In genomic region chr3:127629462-127630403, GRCh38 we compare ENCODE assay signal across 8 cellular contexts. TPM values are rescaled to one million over a fixed set of nuclear protein-coding genes. Genes with fewer than 3 reads are reported as not detected.
DNase-seq lines count a peak whose midpoint lies in the region; ATAC-seq, FAIRE-seq and TF ChIP-seq lines count a peak whose summit lies in the region.

No MANE protein-coding gene starts in this region.

- H3K36me3 Mint-ChIP-seq in CD4-positive, alpha-beta T cell (ENCODE audit: low read depth) = no peaks in the 10 kb centered on the region
- H3K36me3 Mint-ChIP-seq in naive thymus-derived CD4-positive, alpha-beta T cell = peaks cover 0 to 11% (median 0%) of the 10 kb centered on the region in 5 donors

- no peaks in the 10 kb centered on the region for H3K9me3 ChIP-seq in CD4-positive, alpha-beta T cell (ENCODE audit: control insufficient read depth, low read length)
- H3K9me3 ChIP-seq in naive thymus-derived CD4-positive, alpha-beta T cell (ENCODE audit: control insufficient read depth in 2 of 3, low read length in 3 of 3) = no peaks in the 10 kb centered on the region
- H3K9me3 ChIP-seq in thymus (ENCODE audit: control insufficient read depth) = no peaks in the 10 kb centered on the region

- H3K4me3 ChIP-seq in WI38 (ENCODE audit: low read depth, low read length) = 0 out of 2 replicates have a peak overlapping the region, but pooled peaks have one; percentile 23
- H3K4me3 ChIP-seq in naive thymus-derived CD4-positive, alpha-beta T cell (ENCODE audit: low read length) = peak overlapping the region; percentile 62
- peak overlapping the region; percentile 60 for H3K4me3 ChIP-seq in thymus (ENCODE audit: low read length)

- H3K27me3 Mint-ChIP-seq in CD4-positive, alpha-beta T cell = peaks cover 36% of the 10 kb centered on the region
- peaks cover 12 to 63% (median 32%) of the 10 kb centered on the region in 5 donors for H3K27me3 Mint-ChIP-seq in naive thymus-derived CD4-positive, alpha-beta T cell

- peaks cover 10 to 15% of the 10 kb centered on the region in 2 donors for H3K4me1 ChIP-seq in naive thymus-derived CD4-positive, alpha-beta T cell (ENCODE audit: control insufficient read depth in 2 of 2, insufficient read depth in 2 of 2, low read length in 2 of 2)
- no peaks in the 10 kb centered on the region for H3K4me1 ChIP-seq in thymus (ENCODE audit: control insufficient read depth, insufficient read depth, low read length)

- H3K4me3 Mint-ChIP-seq in CD4-positive, alpha-beta T cell = peak overlapping the region; percentile 89
- peak overlapping the region; percentile 85 to 99 (median 89) for H3K4me3 Mint-ChIP-seq in naive thymus-derived CD4-positive, alpha-beta T cell

- peak; percentile 61 for ATAC-seq in CD4-positive, alpha-beta T cell (ENCODE audit: poor library complexity)
- peak; percentile 20 for ATAC-seq in HG02884 (IDR thresholded peaks at IDR 0.05; ENCODE audit: unreplicated experiment)
- ATAC-seq in naive thymus-derived CD4-positive, alpha-beta T cell = peak; percentile 60
- ATAC-seq in HG02981 (IDR thresholded peaks at IDR 0.05; ENCODE audit: unreplicated experiment) = no peak

- no peaks in the 10 kb centered on the region for H3K9me3 Mint-ChIP-seq in CD4-positive, alpha-beta T cell
- no peaks in the 10 kb centered on the region for H3K9me3 Mint-ChIP-seq in naive thymus-derived CD4-positive, alpha-beta T cell

- intact Hi-C loops in CD4-positive, alpha-beta T cell (cut with DNase I, micrococcal nuclease) = loop anchor here in 1 of 2 experiments (1.0 to 5.0 kb wide), 3 partner anchors 31 to 52 kb away; partner anchors contain the start of genes ABTB1 and MCM2
- intact Hi-C loops in naive thymus-derived CD4-positive, alpha-beta T cell (cut with micrococcal nuclease) = loop anchor here (1.0 to 2.0 kb wide), 5 partner anchors 8 to 43 kb away; partner anchors contain the start of genes ABTB1 (in 2 of the 2), MCM2 (in 2 of the 2) and TPRA1 (in 1 of the 2)

- peak in 8 of 10 experiments; percentile 15 to 46 (median 24) for DNase-seq in CD4-positive, alpha-beta T cell
- DNase-seq in dermis blood vessel endothelial cell = peak; percentile 17
- peak; percentile 25 to 51 (median 38) for DNase-seq in naive thymus-derived CD4-positive, alpha-beta T cell
- no peak for DNase-seq in H54 (ENCODE audit: insufficient read length, low spot score)

- H3K4me1 Mint-ChIP-seq in CD4-positive, alpha-beta T cell (ENCODE audit: low read depth) = peaks cover 44% of the 10 kb centered on the region
- peaks cover 11 to 37% (median 27%) of the 10 kb centered on the region in 7 donors for H3K4me1 Mint-ChIP-seq in naive thymus-derived CD4-positive, alpha-beta T cell

- POLR2A ChIA-PET in CD4-positive, alpha-beta T cell (lab: Charles Lee) = interaction anchor here (0.6 to 1.0 kb wide), 2 partner anchors 43 to 1793 kb away, joined by 3 read pairs; partner anchors contain the start of gene ABTB1
- POLR2A ChIA-PET in naive thymus-derived CD4-positive, alpha-beta T cell (lab: Charles Lee) = interaction anchor here (2.3 kb wide), 1 partner anchor 31 kb away, joined by 16 read pairs; the partner anchor contains the start of gene MCM2

- CTCF ChIA-PET in CD4-positive, alpha-beta T cell (lab: Charles Lee) = interaction anchor here (1.6 kb wide), 1 partner anchor 55 kb away, joined by 5 read pairs; no protein-coding TSS in a partner anchor
- CTCF ChIA-PET in naive thymus-derived CD4-positive, alpha-beta T cell (lab: Charles Lee) = interaction anchor here (1.3 kb wide), 1 partner anchor 55 kb away, joined by 3 read pairs; no protein-coding TSS in a partner anchor

- no peak for FAIRE-seq in H54 (lab: Jason Lieb, UNC)

- no peak for TF ChIP-seq CTCF in CD4-positive, alpha-beta T cell (IDR thresholded peaks at IDR 0.05)
- no peak for TF ChIP-seq CTCF in WI38 (IDR thresholded peaks at IDR 0.05; ENCODE audit: low read depth, low read length)

- 27% methylated on average over 65 of the region's 65 CpGs for WGBS in thymus

- H3K27ac ChIP-seq in CD4-positive, alpha-beta T cell (ENCODE audit: low read depth, low read length) = no peak overlapping the region
- H3K27ac ChIP-seq in naive thymus-derived CD4-positive, alpha-beta T cell (ENCODE audit: low read depth, low read length) = no peak overlapping the region
- H3K27ac ChIP-seq in thymus (ENCODE audit: low read depth) = no peak overlapping the region

- peak overlapping the region; percentile 67 for H3K27ac Mint-ChIP-seq in CD4-positive, alpha-beta T cell
- H3K27ac Mint-ChIP-seq in naive thymus-derived CD4-positive, alpha-beta T cell = peak overlapping the region; percentile 36 to 86 (median 66)

- no peak for TF ChIP-seq POLR2A in H54 (IDR thresholded peaks at IDR 0.05; ENCODE audit: low read depth, low read length)

- no peaks in the 10 kb centered on the region for H3K36me3 ChIP-seq in naive thymus-derived CD4-positive, alpha-beta T cell (ENCODE audit: control insufficient read depth in 2 of 3, insufficient read depth in 3 of 3, low read length in 3 of 3)
- no peaks in the 10 kb centered on the region for H3K36me3 ChIP-seq in thymus (ENCODE audit: control insufficient read depth, insufficient read depth)

- peaks cover 8% of the 10 kb centered on the region for H3K27me3 ChIP-seq in CD4-positive, alpha-beta T cell (ENCODE audit: control insufficient read depth, insufficient read depth, low read length)
- H3K27me3 ChIP-seq in naive thymus-derived CD4-positive, alpha-beta T cell (ENCODE audit: control insufficient read depth in 2 of 2, insufficient read depth in 2 of 2, low read length in 2 of 2) = peaks cover 0 to 3% of the 10 kb centered on the region in 2 donors
- H3K27me3 ChIP-seq in thymus (ENCODE audit: control insufficient read depth, insufficient read depth) = peaks cover 17% of the 10 kb centered on the region

RNA-seq across cellular contexts. Expression of gene PODXL2, which starts 0.7 kb away (rescaled TPM):
- 1 to 10 TPM; 4.0 to 4.2 TPM for total RNA-seq in CD4-positive, alpha-beta T cell
- total RNA-seq in dermis blood vessel endothelial cell = 2.9 and 4.0 TPM in 2 replicates
- 1 to 10 TPM; 2.2 to 5.5 (median 3.6) TPM for total RNA-seq in naive thymus-derived CD4-positive, alpha-beta T cell
- polyA plus RNA-seq in naive thymus-derived CD4-positive, alpha-beta T cell = 1 to 10 TPM; 3.0 to 6.5 TPM
- polyA plus RNA-seq in thymus = 2.2 TPM

RNA-seq across cellular contexts. Expression of gene MCM2, which starts 31.5 kb away (rescaled TPM):
- total RNA-seq in CD4-positive, alpha-beta T cell = 10 to 100 TPM; 10.1 to 12.2 TPM
- 51.4 and 110 TPM in 2 replicates for total RNA-seq in dermis blood vessel endothelial cell
- 100 to 1,000 TPM in 1 of 5 experiments, 10 to 100 TPM in 3, 1 to 10 TPM in 1; 8.8 to 126 (median 11.3) TPM for total RNA-seq in naive thymus-derived CD4-positive, alpha-beta T cell
- 10 to 100 TPM; 11.5 to 14.5 TPM for polyA plus RNA-seq in naive thymus-derived CD4-positive, alpha-beta T cell
- 5.1 TPM for polyA plus RNA-seq in thymus

RNA-seq across cellular contexts. Expression of gene TPRA1, which starts 39.2 kb away (rescaled TPM):
- total RNA-seq in CD4-positive, alpha-beta T cell = 1 to 10 TPM; 7.5 to 7.8 TPM
- total RNA-seq in dermis blood vessel endothelial cell = 34.8 and 48.3 TPM in 2 replicates
- total RNA-seq in naive thymus-derived CD4-positive, alpha-beta T cell = 10 to 100 TPM; 13.6 to 30.6 (median 24.5) TPM
- 10 to 100 TPM; 15.5 to 33.8 TPM for polyA plus RNA-seq in naive thymus-derived CD4-positive, alpha-beta T cell
- polyA plus RNA-seq in thymus = 20.0 TPM

RNA-seq across cellular contexts. Expression of gene ABTB1, which starts 43.0 kb away (rescaled TPM):
- 100 to 1,000 TPM; 116 to 118 TPM for total RNA-seq in CD4-positive, alpha-beta T cell
- total RNA-seq in dermis blood vessel endothelial cell = 12.8 and 14.4 TPM in 2 replicates
- total RNA-seq in naive thymus-derived CD4-positive, alpha-beta T cell = 100 to 1,000 TPM in 4 of 5 experiments, 10 to 100 TPM in 1; 26.7 to 182 (median 124) TPM
- 10 to 100 TPM; 67.4 to 86.8 TPM for polyA plus RNA-seq in naive thymus-derived CD4-positive, alpha-beta T cell
- polyA plus RNA-seq in thymus = 130 TPM
